In genomic region chr17:7281074-7281952, GRCh38 we compare ENCODE assay signal across 8 cellular contexts. TPM values are rescaled to one million over a fixed set of nuclear protein-coding genes. Genes with fewer than 3 reads are reported as not detected.
DNase-seq lines count a peak whose midpoint lies in the region; ATAC-seq and FAIRE-seq lines count a peak whose summit lies in the region.

TSS of gene SLC2A4 (plus strand) at chr17:7281718. CDS start at chr17:7281935, 217 bp downstream.

- no peaks in the 10 kb centered on the region for H3K36me3 Mint-ChIP-seq in activated CD4-positive, alpha-beta T cell treated with anti-CD3 and anti-CD28 coated beads, Interleukin-2, amount 10 ng/mL, durations not matched to agents 24 days and 14 days (ENCODE audit: low read depth)

- peak within 1 kb of the TSS; percentile 84 for H3K4me3 Mint-ChIP-seq in activated CD4-positive, alpha-beta T cell treated with anti-CD3 and anti-CD28 coated beads, Interleukin-2, amount 10 ng/mL, durations not matched to agents 24 days and 14 days

- intact Hi-C loops in activated CD4-positive, alpha-beta T cell treated with anti-CD3 and anti-CD28 coated beads, Interleukin-2, amount 10 ng/mL, durations not matched to agents 24 days and 14 days (cut with micrococcal nuclease): loop anchor here (1.0 to 2.0 kb wide), 3 partner anchors 19 to 71 kb away; partner anchors contain the start of genes CLDN7, EIF5A and KCTD11

- peak; percentile 99 for FAIRE-seq in G401.6 (lab: Jason Lieb, UNC)

- H3K4me1 Mint-ChIP-seq in activated CD4-positive, alpha-beta T cell treated with anti-CD3 and anti-CD28 coated beads, Interleukin-2, amount 10 ng/mL, durations not matched to agents 24 days and 14 days: peaks cover 10% of the 10 kb centered on the region

- H3K9me3 Mint-ChIP-seq in activated CD4-positive, alpha-beta T cell treated with anti-CD3 and anti-CD28 coated beads, Interleukin-2, amount 10 ng/mL, durations not matched to agents 24 days and 14 days: no peaks in the 10 kb centered on the region

- H3K27me3 Mint-ChIP-seq in activated CD4-positive, alpha-beta T cell treated with anti-CD3 and anti-CD28 coated beads, Interleukin-2, amount 10 ng/mL, durations not matched to agents 24 days and 14 days: peaks cover 32% of the 10 kb centered on the region

- ATAC-seq in HG02884 (IDR thresholded peaks at IDR 0.05; ENCODE audit: unreplicated experiment): peak; percentile 54
- ATAC-seq in GM19455 (IDR thresholded peaks at IDR 0.05; ENCODE audit: unreplicated experiment): no peak

- peak within 1 kb of the TSS; percentile 76 for H3K27ac Mint-ChIP-seq in activated CD4-positive, alpha-beta T cell treated with anti-CD3 and anti-CD28 coated beads, Interleukin-2, amount 10 ng/mL, durations not matched to agents 24 days and 14 days

- H3K27ac ChIP-seq in cingulate gyrus (ENCODE audit: low read depth, low read length): peak within 1 kb of the TSS; percentile 96

- peak; percentile 36 for DNase-seq in NCI-H345 treated with DMSO at 0.1 percent for 48 hours (lab: John Stamatoyannopoulos, UW; ENCODE audit: unreplicated experiment)
- DNase-seq in activated CD4-positive, alpha-beta T cell treated with anti-CD3 and anti-CD28 coated beads, Interleukin-2, amount 10 ng/mL, durations not matched to agents 24 days and 14 days: peak; percentile 94
- DNase-seq in kidney glomerular epithelial cell (lab: John Stamatoyannopoulos, UW): peak; percentile 63
- peak; percentile 64 to 87 for DNase-seq in stimulated activated CD4-positive, alpha-beta T cell treated with anti-CD3 and anti-CD28 coated beads, Interleukin-15, amount 100 ng/mL, for 1 hour (ENCODE audit: low read depth in 1 of 2, low spot score in 1 of 2)

RNA-seq across cellular contexts. Expression of gene SLC2A4, which starts in this region (rescaled TPM):
- total RNA-seq in activated CD4-positive, alpha-beta T cell treated with anti-CD3 and anti-CD28 coated beads, Interleukin-2, amount 10 ng/mL, durations not matched to agents 24 days and 14 days: 0.17 and 0.37 TPM in 2 replicates

Comparison
In these comparisons a context has a peak if more than half of its experiments do, and no peak if none do; other contexts are left out.
1. Peak in DNase-seq in activated CD4-positive, alpha-beta T cell treated with anti-CD3 and anti-CD28 coated beads, Interleukin-2, amount 10 ng/mL, durations not matched to agents 24 days and 14 days; RNA of the gene not detected or under 1 TPM.
2. DNase-seq: peak in every context shown above with its lines; median percentile 94 in activated CD4-positive, alpha-beta T cell treated with anti-CD3 and anti-CD28 coated beads, Interleukin-2, amount 10 ng/mL, durations not matched to agents 24 days and 14 days; 76 in stimulated activated CD4-positive, alpha-beta T cell treated with anti-CD3 and anti-CD28 coated beads, Interleukin-15, amount 100 ng/mL, for 1 hour; 63 in kidney glomerular epithelial cell; 36 in NCI-H345 treated with DMSO at 0.1 percent for 48 hours.